25 cellular contexts compared by ENCODE assay signal in genomic region chr22:38607680-38608079, GRCh38. TPM values are rescaled to one million over a fixed set of nuclear protein-coding genes. Genes with fewer than 3 reads are reported as not detected.
"Had no signal": no experiment of that assay in that cellular context is flagged by ENCODE, and none has a peak within 500 bp of the region (broad histone marks: within the 10 kb centered on the region; RNA-seq: fewer than 3 reads in every experiment).

No MANE protein-coding gene starts in this region.

- H3K27me3 Mint-ChIP-seq: activated T-cell treated with anti-CD3 and anti-CD28 coated beads, Interleukin-2, amount 50 U/mL, for 24 hours had no signal

- ATAC-seq: activated CD8-positive, alpha-beta T cell treated with anti-CD3 and anti-CD28 coated beads, Interleukin-2, amount 10 ng/mL, durations not matched to agents 7 days and 5 days; activated naive CD4-positive, alpha-beta T cell treated with anti-CD3 and anti-CD28 coated beads, Interleukin-2, amount 50 U/mL, for 72 hours; body of pancreas; PC-3 had no signal

- H3K4me1 Mint-ChIP-seq: activated CD4-positive, alpha-beta T cell treated with anti-CD3 and anti-CD28 coated beads, Interleukin-2, amount 10 ng/mL, durations not matched to agents 7 days and 5 days had no signal

- H3K27ac Mint-ChIP-seq: activated CD4-positive, alpha-beta T cell treated with anti-CD3 and anti-CD28 coated beads, Interleukin-2, amount 10 ng/mL, durations not matched to agents 7 days and 5 days; activated CD8-positive, alpha-beta T cell treated with anti-CD3 and anti-CD28 coated beads, Interleukin-2, amount 10 ng/mL, durations not matched to agents 7 days and 5 days; activated naive CD4-positive, alpha-beta T cell treated with anti-CD3 and anti-CD28 coated beads for 36 hours; activated naive CD4-positive, alpha-beta T cell treated with anti-CD3 and anti-CD28 coated beads, Interleukin-2, amount 50 U/mL, for 72 hours; activated T-cell treated with anti-CD3 and anti-CD28 coated beads, Interleukin-2, amount 50 U/mL, for 24 hours; T-helper 1 cell treated with Interleukin-12 subunit alpha and Interleukin-12 subunit beta and Interleukin-4 antibody, amounts not matched to agents 30 μg/mL and 1 μg/mL, for 36 hours; T-helper 2 cell treated with Interferon-gamma antibody and Interleukin-4, amounts not matched to agents 5 μg/mL and 100 μg/mL, for 36 hours had no signal

- H3K36me3 Mint-ChIP-seq: activated naive CD4-positive, alpha-beta T cell treated with anti-CD3 and anti-CD28 coated beads, Interleukin-2, amount 50 U/mL, for 72 hours had no signal

- H3K9me3 Mint-ChIP-seq: activated CD4-positive, alpha-beta T cell treated with anti-CD3 and anti-CD28 coated beads, Interleukin-2, amount 10 ng/mL, durations not matched to agents 7 days and 5 days; activated naive CD4-positive, alpha-beta T cell treated with anti-CD3 and anti-CD28 coated beads for 36 hours; activated naive CD4-positive, alpha-beta T cell treated with anti-CD3 and anti-CD28 coated beads, Interleukin-2, amount 50 U/mL, for 72 hours; activated T-cell treated with anti-CD3 and anti-CD28 coated beads, Interleukin-2, amount 50 U/mL, for 24 hours; T-helper 1 cell treated with Interleukin-12 subunit alpha and Interleukin-12 subunit beta and Interleukin-4 antibody, amounts not matched to agents 30 μg/mL and 1 μg/mL, for 36 hours; T-helper 2 cell treated with Interferon-gamma antibody and Interleukin-4, amounts not matched to agents 5 μg/mL and 100 μg/mL, for 36 hours had no signal

- H3K4me1 ChIP-seq: body of pancreas, breast epithelium, Peyer's patch had no signal

- H3K4me3 ChIP-seq: adrenal gland, body of pancreas, breast epithelium, Peyer's patch, SJSA1 had no signal

- DNase-seq: activated CD4-positive, alpha-beta T cell treated with anti-CD3 and anti-CD28 coated beads, Interleukin-2, amount 10 ng/mL, durations not matched to agents 7 days and 5 days; activated CD4-positive, alpha-beta T cell treated with anti-CD3 and anti-CD28 coated beads, Interleukin-2, amount 50 U/mL, for 48 hours; activated CD8-positive, alpha-beta T cell treated with anti-CD3 and anti-CD28 coated beads, Interleukin-2, amount 10 ng/mL, durations not matched to agents 7 days and 5 days; activated gamma-delta T cell treated with Interleukin-2 at 50 U/mL for 16 hours; activated naive CD4-positive, alpha-beta T cell treated with anti-CD3 and anti-CD28 coated beads for 36 hours; activated T-cell treated with anti-CD3 and anti-CD28 coated beads, Interleukin-2, amount 50 U/mL, for 24 hours; adrenal gland; body of pancreas; NCI-H1105; NCI-H1417 treated with DMSO at 0.1 percent for 48 hours; NCI-H187 treated with DMSO at 0.1 percent for 48 hours; NCI-H345; NCI-H524 treated with DMSO at 0.1 percent for 48 hours; NCI-H82; NK-92 treated with Interleukin-12 subunit alpha and Interleukin-12 subunit beta, amount 100 ng/mL, for 24 hours; PC-3; Peyer's patch; RPMI8226; SHP77 treated with DMSO at 0.1 percent for 48 hours; SK-N-SH had no signal

- H3K36me3 ChIP-seq: adrenal gland, breast epithelium, Peyer's patch, SJSA1 had no signal

- H3K4me3 Mint-ChIP-seq: activated CD4-positive, alpha-beta T cell treated with anti-CD3 and anti-CD28 coated beads, Interleukin-2, amount 10 ng/mL, durations not matched to agents 7 days and 5 days; activated CD8-positive, alpha-beta T cell treated with anti-CD3 and anti-CD28 coated beads, Interleukin-2, amount 10 ng/mL, durations not matched to agents 7 days and 5 days; activated naive CD4-positive, alpha-beta T cell treated with anti-CD3 and anti-CD28 coated beads for 36 hours; activated T-cell treated with anti-CD3 and anti-CD28 coated beads, Interleukin-2, amount 50 U/mL, for 24 hours; T-helper 1 cell treated with Interleukin-12 subunit alpha and Interleukin-12 subunit beta and Interleukin-4 antibody, amounts not matched to agents 30 μg/mL and 1 μg/mL, for 36 hours; T-helper 2 cell treated with Interferon-gamma antibody and Interleukin-4, amounts not matched to agents 5 μg/mL and 100 μg/mL, for 36 hours had no signal

- H3K27ac ChIP-seq: adrenal gland, body of pancreas, breast epithelium, Peyer's patch, SJSA1 had no signal

- H3K9me3 ChIP-seq: adrenal gland, body of pancreas, breast epithelium, Peyer's patch, SJSA1, SK-N-SH had no signal

- H3K27me3 ChIP-seq: adrenal gland, body of pancreas, breast epithelium, Peyer's patch, SJSA1 had no signal

RNA-seq across cellular contexts. Expression of gene DMC1, which starts 37.7 kb away (rescaled TPM):
- total RNA-seq: PC-3, SJSA1 had no signal
